Comparison of ENCODE assay signal across 1 cellular context in the genomic region with DNA sequence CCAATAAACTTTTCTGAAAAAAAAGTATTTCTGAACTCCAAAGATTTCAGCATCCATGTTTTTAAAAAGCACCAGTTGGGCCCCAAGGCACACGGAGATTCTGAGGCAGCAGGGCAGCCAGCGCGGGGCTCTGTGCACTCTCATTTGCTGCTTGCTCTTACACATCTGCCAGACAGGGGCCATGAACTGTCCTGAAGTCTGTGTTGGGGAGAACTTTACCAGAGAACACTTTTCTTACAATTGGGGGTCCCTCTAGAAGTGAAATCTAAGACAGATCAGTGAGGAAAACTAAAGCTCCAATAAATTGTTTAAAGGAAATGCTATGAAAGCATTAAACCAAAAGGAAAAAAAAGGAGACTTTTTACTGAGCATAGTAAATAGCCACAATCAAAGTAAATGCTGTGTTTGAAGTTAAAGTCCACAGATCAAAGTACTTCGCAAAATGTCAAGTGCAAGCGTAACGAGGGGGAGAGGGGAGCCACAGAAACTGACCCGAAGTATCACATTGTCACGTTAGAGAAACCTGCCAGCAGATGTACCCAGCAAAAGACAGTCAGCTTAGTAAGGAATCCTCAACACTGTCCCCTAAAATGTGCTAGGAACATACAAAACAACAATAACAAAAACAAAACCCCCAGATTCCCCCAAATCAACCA.
TF ChIP-seq lines count a peak whose summit lies in the region.

No MANE protein-coding gene starts in this region.

TF ChIP-seq in HepG2, 621 proteins besides CTCF, POLR2A, EP300 and RAD21 (continued from another document and continues in another):
- TF ChIP-seq, protein P1, sequence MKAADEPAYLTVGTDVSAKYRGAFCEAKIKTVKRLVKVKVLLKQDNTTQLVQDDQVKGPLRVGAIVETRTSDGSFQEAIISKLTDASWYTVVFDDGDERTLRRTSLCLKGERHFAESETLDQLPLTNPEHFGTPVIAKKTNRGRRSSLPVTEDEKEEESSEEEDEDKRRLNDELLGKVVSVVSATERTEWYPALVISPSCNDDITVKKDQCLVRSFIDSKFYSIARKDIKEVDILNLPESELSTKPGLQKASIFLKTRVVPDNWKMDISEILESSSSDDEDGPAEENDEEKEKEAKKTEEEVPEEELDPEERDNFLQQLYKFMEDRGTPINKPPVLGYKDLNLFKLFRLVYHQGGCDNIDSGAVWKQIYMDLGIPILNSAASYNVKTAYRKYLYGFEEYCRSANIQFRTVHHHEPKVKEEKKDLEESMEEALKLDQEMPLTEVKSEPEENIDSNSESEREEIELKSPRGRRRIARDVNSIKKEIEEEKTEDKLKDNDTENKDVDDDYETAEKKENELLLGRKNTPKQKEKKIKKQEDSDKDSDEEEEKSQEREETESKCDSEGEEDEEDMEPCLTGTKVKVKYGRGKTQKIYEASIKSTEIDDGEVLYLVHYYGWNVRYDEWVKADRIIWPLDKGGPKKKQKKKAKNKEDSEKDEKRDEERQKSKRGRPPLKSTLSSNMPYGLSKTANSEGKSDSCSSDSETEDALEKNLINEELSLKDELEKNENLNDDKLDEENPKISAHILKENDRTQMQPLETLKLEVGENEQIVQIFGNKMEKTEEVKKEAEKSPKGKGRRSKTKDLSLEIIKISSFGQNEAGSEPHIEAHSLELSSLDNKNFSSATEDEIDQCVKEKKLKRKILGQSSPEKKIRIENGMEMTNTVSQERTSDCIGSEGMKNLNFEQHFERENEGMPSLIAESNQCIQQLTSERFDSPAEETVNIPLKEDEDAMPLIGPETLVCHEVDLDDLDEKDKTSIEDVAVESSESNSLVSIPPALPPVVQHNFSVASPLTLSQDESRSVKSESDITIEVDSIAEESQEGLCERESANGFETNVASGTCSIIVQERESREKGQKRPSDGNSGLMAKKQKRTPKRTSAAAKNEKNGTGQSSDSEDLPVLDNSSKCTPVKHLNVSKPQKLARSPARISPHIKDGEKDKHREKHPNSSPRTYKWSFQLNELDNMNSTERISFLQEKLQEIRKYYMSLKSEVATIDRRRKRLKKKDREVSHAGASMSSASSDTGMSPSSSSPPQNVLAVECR (CRISPR knock-in tag; IDR thresholded peaks at IDR 0.05; ENCODE audit: borderline replicate concordance): peak; percentile 41; the same call in 1 of the 2 replicates
- TF ChIP-seq FOXK1 (CRISPR knock-in tag; IDR thresholded peaks at IDR 0.05; ENCODE audit: borderline replicate concordance, low read depth) (0 out of 2 replicates have a peak, but pooled peaks have one; percentile 26), ZNF343 (CRISPR knock-in tag; IDR thresholded peaks at IDR 0.05) (no peak), ZNF790 (CRISPR knock-in tag; IDR thresholded peaks at IDR 0.05; ENCODE audit: borderline replicate concordance) (no peak), SALL2 (CRISPR knock-in tag; IDR thresholded peaks at IDR 0.05) (no peak), ZNF350 (CRISPR knock-in tag; IDR thresholded peaks at IDR 0.05; ENCODE audit: borderline replicate concordance, low read depth) (no peak), ZNF264 (CRISPR knock-in tag; IDR thresholded peaks at IDR 0.05) (peak; percentile 73; the same call in 1 of the 2 replicates), U2AF1 (optimal IDR thresholded peaks at IDR 0.05; ENCODE audit: low read depth, low read length) (no peak), CC2D1A (CRISPR knock-in tag; IDR thresholded peaks at IDR 0.05) (no peak), ZNF776 (CRISPR knock-in tag; IDR thresholded peaks at IDR 0.05) (no peak), NFATC3 (CRISPR knock-in tag; IDR thresholded peaks at IDR 0.05) (no peak), ZNF577 (CRISPR knock-in tag; IDR thresholded peaks at IDR 0.05; ENCODE audit: borderline replicate concordance, low read depth) (no peak), ZNF768 (CRISPR knock-in tag; IDR thresholded peaks at IDR 0.05) (no peak), MYNN (CRISPR knock-in tag; IDR thresholded peaks at IDR 0.05; ENCODE audit: low read depth) (no peak), CAMTA2 (CRISPR knock-in tag; IDR thresholded peaks at IDR 0.05; ENCODE audit: borderline replicate concordance) (no peak), FOXP1 (IDR thresholded peaks at IDR 0.05) (no peak), FOXP1 (CRISPR knock-in tag; IDR thresholded peaks at IDR 0.05) (peak; percentile 70; the same call in 1 of the 2 replicates), ZFAT (CRISPR knock-in tag; conservative IDR thresholded peaks at IDR 0.05) (no peak), PTBP1 (IDR thresholded peaks at IDR 0.05; ENCODE audit: low read depth, low read length, poor library complexity, severe bottlenecking) (no peak), PRDM4 (CRISPR knock-in tag; IDR thresholded peaks at IDR 0.05; ENCODE audit: borderline replicate concordance) (no peak), ZNF746 (CRISPR knock-in tag; IDR thresholded peaks at IDR 0.05) (no peak), TBL1XR1 (IDR thresholded peaks at IDR 0.05; ENCODE audit: borderline replicate concordance, low read length, partially characterized antibody) (no peak), ISX (CRISPR knock-in tag; conservative IDR thresholded peaks at IDR 0.05) (0 out of 2 replicates have a peak, but pooled peaks have one; percentile 46), ZNF501 (CRISPR knock-in tag; IDR thresholded peaks at IDR 0.05) (no peak), PHF20 (CRISPR knock-in tag; IDR thresholded peaks at IDR 0.05) (no peak), ZNF883 (CRISPR knock-in tag; IDR thresholded peaks at IDR 0.05; ENCODE audit: not compliant biosample characterization) (no peak), ELF3 (CRISPR knock-in tag; IDR thresholded peaks at IDR 0.05) (peak; percentile 58), CENPX (CRISPR knock-in tag; IDR thresholded peaks at IDR 0.05) (no peak), ATF4 (CRISPR knock-in tag; IDR thresholded peaks at IDR 0.05) (peak in 1 of 2 experiments; percentile 47; a peak in 1 of 4 replicates), ZNF225 (CRISPR knock-in tag; IDR thresholded peaks at IDR 0.05) (no peak), PRMT3 (CRISPR knock-in tag; IDR thresholded peaks at IDR 0.05; ENCODE audit: borderline replicate concordance, low read depth) (no peak), GATA4 (IDR thresholded peaks at IDR 0.05; ENCODE audit: borderline replicate concordance, low read depth) (peak; percentile 55; the same call in 1 of the 2 replicates), SRSF4 (IDR thresholded peaks at IDR 0.05; ENCODE audit: low read depth, low read length, poor library complexity, severe bottlenecking) (no peak), HNRNPUL1 (IDR thresholded peaks at IDR 0.05; ENCODE audit: low read depth, low read length) (no peak), TCF7L2 (IDR thresholded peaks at IDR 0.05; ENCODE audit: low read depth, low read length) (0 out of 2 replicates have a peak, but pooled peaks have one; percentile 58), ZBTB3 (CRISPR knock-in tag; IDR thresholded peaks at IDR 0.05; ENCODE audit: borderline replicate concordance, low read depth) (no peak), ZNF547 (CRISPR knock-in tag; IDR thresholded peaks at IDR 0.05) (no peak), IKZF4 (CRISPR knock-in tag; IDR thresholded peaks at IDR 0.05; ENCODE audit: borderline replicate concordance, low read depth, not compliant biosample characterization) (no peak), IRF2 (CRISPR knock-in tag; IDR thresholded peaks at IDR 0.05) (no peak), ZNF317 (CRISPR knock-in tag; IDR thresholded peaks at IDR 0.05) (no peak; the same call in 1 of the 2 replicates), FOXA1 (IDR thresholded peaks at IDR 0.05) (no peak), FOXA1 (CRISPR knock-in tag; IDR thresholded peaks at IDR 0.05) (peak; percentile 74), REL (CRISPR knock-in tag; conservative IDR thresholded peaks at IDR 0.05) (no peak), ZNF441 (CRISPR knock-in tag; IDR thresholded peaks at IDR 0.05; ENCODE audit: borderline replicate concordance) (no peak), ZNF20 (CRISPR knock-in tag; IDR thresholded peaks at IDR 0.05) (no peak), ZBTB2 (CRISPR knock-in tag; IDR thresholded peaks at IDR 0.05; ENCODE audit: low read depth) (no peak), ATF7-NPFF (CRISPR knock-in tag; IDR thresholded peaks at IDR 0.05; ENCODE audit: low read depth) (no peak), ZBED4 (CRISPR knock-in tag; IDR thresholded peaks at IDR 0.05; ENCODE audit: borderline replicate concordance) (no peak; the same call in 1 of the 2 replicates)
- TF ChIP-seq, protein P2, sequence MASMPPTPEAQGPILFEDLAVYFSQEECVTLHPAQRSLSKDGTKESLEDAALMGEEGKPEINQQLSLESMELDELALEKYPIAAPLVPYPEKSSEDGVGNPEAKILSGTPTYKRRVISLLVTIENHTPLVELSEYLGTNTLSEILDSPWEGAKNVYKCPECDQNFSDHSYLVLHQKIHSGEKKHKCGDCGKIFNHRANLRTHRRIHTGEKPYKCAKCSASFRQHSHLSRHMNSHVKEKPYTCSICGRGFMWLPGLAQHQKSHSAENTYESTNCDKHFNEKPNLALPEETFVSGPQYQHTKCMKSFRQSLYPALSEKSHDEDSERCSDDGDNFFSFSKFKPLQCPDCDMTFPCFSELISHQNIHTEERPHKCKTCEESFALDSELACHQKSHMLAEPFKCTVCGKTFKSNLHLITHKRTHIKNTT (CRISPR knock-in tag; IDR thresholded peaks at IDR 0.05): no peak
- TF ChIP-seq, protein P3, sequence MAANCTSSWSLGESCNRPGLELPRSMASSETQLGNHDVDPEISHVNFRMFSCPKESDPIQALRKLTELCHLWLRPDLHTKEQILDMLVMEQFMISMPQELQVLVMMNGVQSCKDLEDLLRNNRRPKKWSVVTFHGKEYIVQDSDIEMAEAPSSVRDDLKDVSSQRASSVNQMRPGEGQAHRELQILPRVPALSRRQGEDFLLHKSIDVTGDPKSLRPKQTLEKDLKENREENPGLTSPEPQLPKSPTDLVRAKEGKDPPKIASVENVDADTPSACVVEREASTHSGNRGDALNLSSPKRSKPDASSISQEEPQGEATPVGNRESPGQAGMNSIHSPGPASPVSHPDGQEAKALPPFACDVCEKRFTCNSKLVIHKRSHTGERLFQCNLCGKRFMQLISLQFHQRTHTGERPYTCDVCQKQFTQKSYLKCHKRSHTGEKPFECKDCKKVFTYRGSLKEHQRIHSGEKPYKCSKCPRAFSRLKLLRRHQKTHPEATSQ (CRISPR knock-in tag; IDR thresholded peaks at IDR 0.05; ENCODE audit: borderline replicate concordance): no peak
